In the genomic region with DNA sequence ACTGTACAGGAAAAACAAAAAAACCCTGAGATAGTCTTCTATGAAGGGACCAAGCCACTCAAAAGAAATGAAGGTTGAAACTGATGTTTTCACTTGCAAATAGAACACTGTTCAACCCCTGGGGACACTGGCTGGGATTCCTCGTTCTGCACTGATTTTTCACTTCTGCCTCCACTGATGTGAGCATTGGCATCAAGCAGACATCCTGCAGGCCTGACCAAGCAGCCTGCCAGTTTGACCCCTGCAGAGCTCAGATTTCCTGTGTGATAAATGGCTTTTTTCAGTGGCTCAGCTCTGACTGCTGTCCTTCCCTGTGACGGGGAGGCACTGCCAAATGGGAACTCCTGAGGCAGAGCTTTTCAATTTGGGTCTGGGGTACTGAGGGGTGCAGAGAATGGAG, we compare ENCODE assay signal across 10 cellular contexts. TPM values are rescaled to one million over a fixed set of nuclear protein-coding genes. Genes with fewer than 3 reads are reported as not detected.
DNase-seq lines count a peak whose midpoint lies in the region; ATAC-seq and TF ChIP-seq lines count a peak whose summit lies in the region.
"Had no signal": no experiment of that assay in that cellular context is flagged by ENCODE, and none has a peak within 500 bp of the region (broad histone marks: within the 10 kb centered on the region; RNA-seq: fewer than 3 reads in every experiment).

No MANE protein-coding gene starts in this region.

- peak overlapping the region; percentile 75 for H3K27ac ChIP-seq in Karpas-422 (ENCODE audit: low read length)
- H3K27ac ChIP-seq in psoas muscle: no peak overlapping the region
- H3K27ac ChIP-seq: SJSA1 had no signal

- no peak for TF ChIP-seq CTCF in psoas muscle (IDR thresholded peaks at IDR 0.05)

- ATAC-seq in GM18858 (IDR thresholded peaks at IDR 0.05; ENCODE audit: unreplicated experiment): peak; percentile 87
- ATAC-seq in GM21786 (IDR thresholded peaks at IDR 0.05; ENCODE audit: unreplicated experiment): peak; percentile 89
- no peak for ATAC-seq in Right ventricle myocardium superior (ENCODE audit: poor library complexity)
- ATAC-seq in psoas muscle: no peak

- H3K27me3 ChIP-seq in Karpas-422 (ENCODE audit: low read length) (no peaks in the 10 kb centered on the region), psoas muscle (ENCODE audit: insufficient read depth in 3 of 3, low read length in 2 of 3) (peaks cover 0 to 12% (median 3%) of the 10 kb centered on the region in 3 donors)
- H3K27me3 ChIP-seq: SJSA1 had no signal

- 0 out of 2 replicates have a peak, but pooled peaks cover 6% of the 10 kb centered on the region for H4K20me1 ChIP-seq in Karpas-422 (ENCODE audit: insufficient read depth, low read depth, low read length)

- H3K9ac ChIP-seq in Karpas-422 (ENCODE audit: low read length): peak overlapping the region; percentile 31; the same call in 1 of the 2 replicates

- peak overlapping the region; percentile 62 for H3K4me2 ChIP-seq in Karpas-422 (ENCODE audit: low read depth, low read length, poor library complexity, severe bottlenecking)

- DNase-seq in Karpas-422 (peak; percentile 87), lung microvascular endothelial cell (ENCODE audit: low read depth in 2 of 2) (peak; percentile 10 to 24), Right ventricle myocardium superior (no peak), DMS53 (lab: John Stamatoyannopoulos, UW) (no peak), NK-92 (lab: John Stamatoyannopoulos, UW; ENCODE audit: unreplicated experiment) (no peak), psoas muscle (no peak)
- DNase-seq: NCI-H1105 had no signal

- H3K79me2 ChIP-seq in Karpas-422 (ENCODE audit: low read length): peaks cover 26% of the 10 kb centered on the region

- H3K4me3 ChIP-seq in Karpas-422 (ENCODE audit: low read length) (peak overlapping the region; percentile 42), psoas muscle (no peak overlapping the region)
- H3K4me3 ChIP-seq: SJSA1 had no signal

- 17 to 25% (median 23%) methylated on average over 2 of the region's 2 CpGs for WGBS in psoas muscle, 3 donors

- peaks cover 55% of the 10 kb centered on the region for H3K4me1 ChIP-seq in Karpas-422 (ENCODE audit: low read length)
- no peaks in the 10 kb centered on the region for H3K4me1 ChIP-seq in psoas muscle
- H3K4me1 ChIP-seq: SJSA1 had no signal

- H3K36me3 ChIP-seq in Karpas-422 (ENCODE audit: insufficient read depth, low read length) (peaks cover 67% of the 10 kb centered on the region), psoas muscle (ENCODE audit: insufficient read depth in 1 of 2, low read depth in 1 of 2) (no peaks in the 10 kb centered on the region)
- H3K36me3 ChIP-seq: SJSA1 had no signal

- no peaks in the 10 kb centered on the region for H3K9me2 ChIP-seq in Karpas-422 (replicated peaks; ENCODE audit: insufficient read depth, low read length)

- H3K9me3 ChIP-seq in Karpas-422 (ENCODE audit: low read length) (no peaks in the 10 kb centered on the region), psoas muscle (no peaks in the 10 kb centered on the region)
- H3K9me3 ChIP-seq: SJSA1 had no signal

- intact Hi-C loops in Right ventricle myocardium superior (cut with DNase I) (no loop called here), psoas muscle (cut with DNase I) (no loop called here)

- no peak overlapping the region for H2AFZ ChIP-seq in Karpas-422 (ENCODE audit: low read length)

RNA-seq across cellular contexts. Expression of a gene that starts 50.0 kb away (rescaled TPM):
- 51.2 and 71.1 TPM in 2 replicates for total RNA-seq in Karpas-422 (2014; rRNA removed; shearing (Covaris generic); ENCODE audit: low replicate concordance)
- under 0.01 TPM in 2 replicates for total RNA-seq in lung microvascular endothelial cell
- 0.11 TPM for total RNA-seq in Right ventricle myocardium superior
- total RNA-seq in psoas muscle: under 1 TPM; 0.10 to 0.27 (median 0.22) TPM
- under 1 TPM in 2 of 3 donors, not detected in 1; 0.01 to 0.03 TPM for polyA plus RNA-seq in psoas muscle
- total RNA-seq: SJSA1 had no signal

Comparison
In these comparisons a context has a peak if more than half of its experiments do, and no peak if none do; other contexts are left out.
1. ATAC-seq: peak in GM18858 (single experiment) and GM21786 (single experiment); none in Right ventricle myocardium superior (single experiment) and psoas muscle (0 of 4).
2. DNase-seq: peak in Karpas-422 (single experiment) and lung microvascular endothelial cell (2 of 2); none in Right ventricle myocardium superior (single experiment), DMS53 (single experiment), NK-92 (single experiment) and psoas muscle (0 of 2).
3. RNA of a gene that starts 50.0 kb away (total RNA-seq): 51.2 to 71.1 TPM in Karpas-422; 0.10 to 0.27 TPM in psoas muscle, 0.11 TPM in Right ventricle myocardium superior (single experiment) and under 0.01 TPM in lung microvascular endothelial cell; every median in the first group is over 10 times any median in the second.